ENCODE assay signal across 8 cellular contexts in the genomic region with DNA sequence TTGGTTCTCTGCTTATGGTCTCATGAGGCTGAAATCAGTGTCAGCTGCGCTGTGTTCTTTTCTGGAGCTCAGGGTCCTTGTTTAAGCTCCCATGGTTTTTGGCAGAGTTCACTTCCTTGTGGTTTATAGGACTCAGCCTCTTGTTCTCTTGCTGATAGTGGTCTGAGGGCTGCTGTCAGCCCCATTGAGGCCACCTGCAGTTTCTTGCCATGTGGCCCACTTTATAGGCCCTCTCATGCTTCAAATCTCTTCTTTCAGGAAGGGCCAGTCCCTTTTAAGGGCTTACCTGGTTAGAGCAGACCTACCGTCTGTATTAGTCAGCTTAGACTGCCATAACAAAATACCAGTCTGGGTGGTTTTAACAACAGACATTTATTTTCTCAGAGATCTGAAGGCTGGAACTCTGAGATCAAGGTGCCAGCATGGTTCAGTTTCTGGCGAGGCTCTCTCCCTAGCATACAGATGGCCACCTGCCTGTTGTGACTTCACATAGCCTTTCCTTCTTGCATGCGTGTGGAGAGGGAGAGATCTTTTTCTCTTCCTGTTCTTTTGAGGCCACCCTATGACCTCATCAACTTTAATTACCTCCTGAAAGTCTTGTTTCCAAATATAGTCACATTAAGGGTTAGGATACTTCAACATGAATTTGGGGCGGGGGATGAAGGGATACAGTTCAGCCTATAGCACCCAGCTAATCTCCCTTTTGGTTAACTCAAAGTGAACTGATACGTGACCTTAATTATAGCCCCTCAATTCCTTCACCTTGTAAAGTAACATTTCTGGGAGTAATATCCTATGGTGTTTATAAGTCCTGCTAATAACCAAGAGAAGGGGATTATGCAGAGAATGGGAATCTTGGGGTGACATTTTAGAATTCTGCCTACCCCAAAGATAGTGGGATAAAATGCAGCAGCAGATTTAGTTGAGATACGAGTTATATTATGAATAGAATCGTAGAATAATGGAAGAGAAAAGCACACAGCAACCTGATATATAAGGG.
DNase-seq lines count a peak whose midpoint lies in the region; ATAC-seq, FAIRE-seq and TF ChIP-seq lines count a peak whose summit lies in the region.

No MANE protein-coding gene starts in this region.

- H3K4me3 Mint-ChIP-seq in astrocyte (ENCODE audit: unreplicated experiment), result no peak overlapping the region
- H3K4me3 Mint-ChIP-seq in activated T-helper 1 cell treated with anti-CD3 and anti-CD28 coated beads, Interleukin-12 subunit alpha, Interleukin-12 subunit beta, Interleukin-2, Interleukin-4 antibody, amounts not matched to agents 30 ng/mL and 10 ng/mL and 1 ng/mL, durations not matched to agents 14 hours and 24 hours and 36 hours, result no peak overlapping the region
- H3K4me3 Mint-ChIP-seq in activated CD4-positive, alpha-beta memory T cell treated with anti-CD3 and anti-CD28 coated beads for 36 hours, result no peak overlapping the region

- POLR2A ChIA-PET in activated CD4-positive, alpha-beta memory T cell treated with anti-CD3 and anti-CD28 coated beads for 36 hours (lab: Charles Lee), result no interaction called here

- H3K27me3 ChIP-seq in astrocyte (ENCODE audit: insufficient read depth, low read length), result no peaks in the 10 kb centered on the region

- ATAC-seq in activated naive CD4-positive, alpha-beta T cell treated with anti-CD3 and anti-CD28 coated beads, Interleukin-2, amount 50 U/mL, for 72 hours, result no peak

- peaks cover 10% of the 10 kb centered on the region for H3K4me1 ChIP-seq in astrocyte (ENCODE audit: insufficient read depth, low read length)

- peaks cover 1% of the 10 kb centered on the region for H3K9me3 Mint-ChIP-seq in astrocyte (ENCODE audit: unreplicated experiment)
- H3K9me3 Mint-ChIP-seq in activated naive CD4-positive, alpha-beta T cell treated with anti-CD3 and anti-CD28 coated beads, Interleukin-2, amount 50 U/mL, for 72 hours, result no peaks in the 10 kb centered on the region
- H3K9me3 Mint-ChIP-seq in activated T-helper 1 cell treated with anti-CD3 and anti-CD28 coated beads, Interleukin-12 subunit alpha, Interleukin-12 subunit beta, Interleukin-2, Interleukin-4 antibody, amounts not matched to agents 30 ng/mL and 10 ng/mL and 1 ng/mL, durations not matched to agents 14 hours and 24 hours and 36 hours, result no peaks in the 10 kb centered on the region
- no peaks in the 10 kb centered on the region for H3K9me3 Mint-ChIP-seq in activated CD4-positive, alpha-beta memory T cell treated with anti-CD3 and anti-CD28 coated beads for 36 hours

- peaks cover 15% of the 10 kb centered on the region for H3K4me1 Mint-ChIP-seq in astrocyte (ENCODE audit: low read depth, unreplicated experiment)
- no peaks in the 10 kb centered on the region for H3K4me1 Mint-ChIP-seq in activated T-helper 1 cell treated with anti-CD3 and anti-CD28 coated beads, Interleukin-12 subunit alpha, Interleukin-12 subunit beta, Interleukin-2, Interleukin-4 antibody, amounts not matched to agents 30 ng/mL and 10 ng/mL and 1 ng/mL, durations not matched to agents 14 hours and 24 hours and 36 hours (ENCODE audit: low read depth)
- no peaks in the 10 kb centered on the region for H3K4me1 Mint-ChIP-seq in activated CD4-positive, alpha-beta memory T cell treated with anti-CD3 and anti-CD28 coated beads for 36 hours (ENCODE audit: low read depth)

- H3K27ac ChIP-seq in astrocyte (ENCODE audit: low read depth, low read length), result peak overlapping the region; percentile 10

- no peak for FAIRE-seq in astrocyte (lab: Jason Lieb, UNC)
- FAIRE-seq in HTR-8/SVneo (lab: Jason Lieb, UNC), result no peak

- peaks cover 10% of the 10 kb centered on the region for H4K20me1 ChIP-seq in astrocyte (ENCODE audit: insufficient read depth, low read length)

- H3K4me2 ChIP-seq in astrocyte (ENCODE audit: low read length), result peak overlapping the region; percentile 32

- H3K79me2 ChIP-seq in astrocyte (ENCODE audit: insufficient read depth, low read length), result no peaks in the 10 kb centered on the region

- DNase-seq in CMK (ENCODE audit: low read depth) (peak; percentile 11), Kasumi-1 (lab: John Stamatoyannopoulos, UW) (peak; percentile 70), astrocyte (ENCODE audit: low read depth) (peak; percentile 80), medulla oblongata (ENCODE audit: extremely low spot score) (peak; percentile 68), HTR-8/SVneo (ENCODE audit: insufficient read length, low spot score) (no peak)
- no peak for DNase-seq in activated naive CD4-positive, alpha-beta T cell treated with anti-CD3 and anti-CD28 coated beads, Interleukin-2, amount 50 U/mL, for 72 hours (ENCODE audit: low spot score in 2 of 2)
- DNase-seq in activated T-helper 1 cell treated with anti-CD3 and anti-CD28 coated beads, Interleukin-12 subunit alpha, Interleukin-12 subunit beta, Interleukin-2, Interleukin-4 antibody, amounts not matched to agents 30 ng/mL and 10 ng/mL and 1 ng/mL, durations not matched to agents 14 hours and 24 hours and 36 hours (ENCODE audit: low spot score), result no peak
- no peak for DNase-seq in activated CD4-positive, alpha-beta memory T cell treated with anti-CD3 and anti-CD28 coated beads for 36 hours

- TF ChIP-seq CTCF in astrocyte (IDR thresholded peaks at IDR 0.05; ENCODE audit: insufficient read depth, low read depth, low read length), result no peak

- no peak overlapping the region for H3K4me3 ChIP-seq in astrocyte (ENCODE audit: insufficient read depth, low read depth, low read length)

- H3K36me3 ChIP-seq in astrocyte (ENCODE audit: insufficient read depth, low read length), result no peaks in the 10 kb centered on the region

- H3K36me3 Mint-ChIP-seq in astrocyte (ENCODE audit: low read depth, unreplicated experiment), result no peaks in the 10 kb centered on the region
- H3K36me3 Mint-ChIP-seq in activated naive CD4-positive, alpha-beta T cell treated with anti-CD3 and anti-CD28 coated beads, Interleukin-2, amount 50 U/mL, for 72 hours, result no peaks in the 10 kb centered on the region
- no peaks in the 10 kb centered on the region for H3K36me3 Mint-ChIP-seq in activated T-helper 1 cell treated with anti-CD3 and anti-CD28 coated beads, Interleukin-12 subunit alpha, Interleukin-12 subunit beta, Interleukin-2, Interleukin-4 antibody, amounts not matched to agents 30 ng/mL and 10 ng/mL and 1 ng/mL, durations not matched to agents 14 hours and 24 hours and 36 hours (ENCODE audit: low read depth)
- H3K36me3 Mint-ChIP-seq in activated CD4-positive, alpha-beta memory T cell treated with anti-CD3 and anti-CD28 coated beads for 36 hours, result no peaks in the 10 kb centered on the region

- no peak overlapping the region for H2AFZ ChIP-seq in astrocyte (ENCODE audit: low read depth, low read length)

- no peak overlapping the region for H3K9ac ChIP-seq in astrocyte (ENCODE audit: low read length)

- no peaks in the 10 kb centered on the region for H3K9me3 ChIP-seq in astrocyte (ENCODE audit: insufficient read depth, low read depth, low read length)

- CTCF ChIA-PET in activated CD4-positive, alpha-beta memory T cell treated with anti-CD3 and anti-CD28 coated beads for 36 hours (lab: Charles Lee), result interaction anchor here (0.9 to 1.0 kb wide), 2 partner anchors 109 to 206 kb away, joined by 3 read pairs; no protein-coding TSS in a partner anchor

- H3K27me3 Mint-ChIP-seq in astrocyte (ENCODE audit: low read depth, unreplicated experiment), result no peaks in the 10 kb centered on the region
- no peaks in the 10 kb centered on the region for H3K27me3 Mint-ChIP-seq in activated T-helper 1 cell treated with anti-CD3 and anti-CD28 coated beads, Interleukin-12 subunit alpha, Interleukin-12 subunit beta, Interleukin-2, Interleukin-4 antibody, amounts not matched to agents 30 ng/mL and 10 ng/mL and 1 ng/mL, durations not matched to agents 14 hours and 24 hours and 36 hours (ENCODE audit: insufficient read depth)
- no peaks in the 10 kb centered on the region for H3K27me3 Mint-ChIP-seq in activated CD4-positive, alpha-beta memory T cell treated with anti-CD3 and anti-CD28 coated beads for 36 hours

- H3K27ac Mint-ChIP-seq in astrocyte (ENCODE audit: unreplicated experiment), result no peak overlapping the region
- H3K27ac Mint-ChIP-seq in activated naive CD4-positive, alpha-beta T cell treated with anti-CD3 and anti-CD28 coated beads, Interleukin-2, amount 50 U/mL, for 72 hours, result no peak overlapping the region
- no peak overlapping the region for H3K27ac Mint-ChIP-seq in activated T-helper 1 cell treated with anti-CD3 and anti-CD28 coated beads, Interleukin-12 subunit alpha, Interleukin-12 subunit beta, Interleukin-2, Interleukin-4 antibody, amounts not matched to agents 30 ng/mL and 10 ng/mL and 1 ng/mL, durations not matched to agents 14 hours and 24 hours and 36 hours
- no peak overlapping the region for H3K27ac Mint-ChIP-seq in activated CD4-positive, alpha-beta memory T cell treated with anti-CD3 and anti-CD28 coated beads for 36 hours

- intact Hi-C loops in activated T-helper 1 cell treated with anti-CD3 and anti-CD28 coated beads, Interleukin-12 subunit alpha, Interleukin-12 subunit beta, Interleukin-2, Interleukin-4 antibody, amounts not matched to agents 30 ng/mL and 10 ng/mL and 1 ng/mL, durations not matched to agents 14 hours and 24 hours and 36 hours (cut with micrococcal nuclease), result no loop called here
- intact Hi-C loops in activated CD4-positive, alpha-beta memory T cell treated with anti-CD3 and anti-CD28 coated beads for 36 hours (cut with micrococcal nuclease), result no loop called here

Comparison
In these comparisons a context has a peak if more than half of its experiments do, and no peak if none do; other contexts are left out.
1. DNase-seq: peak in CMK (single experiment), Kasumi-1 (2 of 2), astrocyte (single experiment) and medulla oblongata (single experiment); none in HTR-8/SVneo (single experiment), activated naive CD4-positive, alpha-beta T cell treated with anti-CD3 and anti-CD28 coated beads, Interleukin-2, amount 50 U/mL, for 72 hours (0 of 2), activated T-helper 1 cell treated with anti-CD3 and anti-CD28 coated beads, Interleukin-12 subunit alpha, Interleukin-12 subunit beta, Interleukin-2, Interleukin-4 antibody, amounts not matched to agents 30 ng/mL and 10 ng/mL and 1 ng/mL, durations not matched to agents 14 hours and 24 hours and 36 hours (single experiment) and activated CD4-positive, alpha-beta memory T cell treated with anti-CD3 and anti-CD28 coated beads for 36 hours (single experiment).